16 cellular contexts compared by ENCODE assay signal in genomic region chr9:1058826-1059225, GRCh38. TPM values are rescaled to one million over a fixed set of nuclear protein-coding genes. Genes with fewer than 3 reads are reported as not detected.
DNase-seq lines count a peak whose midpoint lies in the region; ATAC-seq and TF ChIP-seq lines count a peak whose summit lies in the region.
"Had no signal": no experiment of that assay in that cellular context is flagged by ENCODE, and none has a peak within 500 bp of the region (broad histone marks: within the 10 kb centered on the region; RNA-seq: fewer than 3 reads in every experiment).

No MANE protein-coding gene starts in this region.

- no peaks in the 10 kb centered on the region for H3F3A ChIP-seq in PC-3 (ENCODE audit: low read length, unreplicated experiment)

- DNase-seq in PC-3 (no peak), caudate nucleus (lab: John Stamatoyannopoulos, UW) (no peak), anterior cingulate cortex (lab: John Stamatoyannopoulos, UW) (no peak), epidermal melanocyte (ENCODE audit: insufficient read length, low spot score) (no peak)
- DNase-seq: ACHN; CD4-positive, CD25-positive, alpha-beta regulatory T cell; DMS53; GOT3; H9 had no signal

- no TSS peak for BruUV-seq in PC-3 (replicated peaks; lab: Mats Ljungman, UMichigan)

- 95% methylated on average over 3 of the region's 3 CpGs for WGBS in thymus

- intact Hi-C loops in PC-3 (cut with micrococcal nuclease) = no loop called here

- H3K27ac ChIP-seq in PC-3 (ENCODE audit: low read length) (0 out of 2 replicates have a peak overlapping the region, but pooled peaks have one; percentile 66), caudate nucleus (ENCODE audit: low read depth, low read length) (peak overlapping the region; percentile 79), parathyroid adenoma (peak overlapping the region; percentile 96), thymus (ENCODE audit: low read depth) (peak overlapping the region; percentile 18)
- H3K27ac ChIP-seq: BLaER1 treated with 17β-estradiol and CSF1 and Interleukin-3, amounts not matched to agents 10 nM and 100 nM had no signal

- no peaks in the 10 kb centered on the region for H3K36me3 ChIP-seq in PC-3 (ENCODE audit: low read depth, low read length)
- no peaks in the 10 kb centered on the region for H3K36me3 ChIP-seq in parathyroid adenoma (ENCODE audit: control insufficient read depth, insufficient read depth, low read length)
- no peaks in the 10 kb centered on the region for H3K36me3 ChIP-seq in thymus (ENCODE audit: control insufficient read depth, insufficient read depth)
- H3K36me3 ChIP-seq: BLaER1 treated with 17β-estradiol and CSF1 and Interleukin-3, amounts not matched to agents 10 nM and 100 nM had no signal

- no peak overlapping the region for H2AFZ ChIP-seq in PC-3 (ENCODE audit: low read length)
- no peak overlapping the region for H2AFZ ChIP-seq in parathyroid adenoma

- ATAC-seq in PC-3 (no peak), GM19328 (IDR thresholded peaks at IDR 0.05; ENCODE audit: unreplicated experiment) (no peak)

- H3K9ac ChIP-seq in PC-3 (ENCODE audit: low read length) (no peak overlapping the region), parathyroid adenoma (no peak overlapping the region)
- H3K9ac ChIP-seq: BLaER1 treated with 17β-estradiol and CSF1 and Interleukin-3, amounts not matched to agents 10 nM and 100 nM had no signal

- CTCF ChIA-PET in PC-3 (lab: Charles Lee) = no interaction called here

- H3K4me2 ChIP-seq in PC-3 (ENCODE audit: low read length) (no peak overlapping the region), parathyroid adenoma (ENCODE audit: low read length) (no peak overlapping the region)
- H3K4me2 ChIP-seq: BLaER1 treated with 17β-estradiol and CSF1 and Interleukin-3, amounts not matched to agents 10 nM and 100 nM had no signal

- peaks cover 46% of the 10 kb centered on the region for H3K4me1 ChIP-seq in PC-3 (ENCODE audit: insufficient read depth, low read length)
- no peaks in the 10 kb centered on the region for H3K4me1 ChIP-seq in parathyroid adenoma
- H3K4me1 ChIP-seq in thymus (ENCODE audit: control insufficient read depth, insufficient read depth, low read length) = no peaks in the 10 kb centered on the region
- H3K4me1 ChIP-seq: BLaER1 treated with 17β-estradiol and CSF1 and Interleukin-3, amounts not matched to agents 10 nM and 100 nM had no signal

- TF ChIP-seq CTCF in PC-3 (conservative IDR thresholded peaks at IDR 0.05; ENCODE audit: low read depth, low read length) (no peak), parathyroid adenoma (IDR thresholded peaks at IDR 0.05) (no peak)

- H3K79me2 ChIP-seq in PC-3 (ENCODE audit: low read length) (no peaks in the 10 kb centered on the region), parathyroid adenoma (no peaks in the 10 kb centered on the region)

- H3K9me3 ChIP-seq in PC-3 (ENCODE audit: low read length) (no peaks in the 10 kb centered on the region), parathyroid adenoma (ENCODE audit: control insufficient read depth, low read length) (no peaks in the 10 kb centered on the region), thymus (ENCODE audit: control insufficient read depth) (no peaks in the 10 kb centered on the region)
- H3K9me3 ChIP-seq: BLaER1 treated with 17β-estradiol and CSF1 and Interleukin-3, amounts not matched to agents 10 nM and 100 nM had no signal

- H3K27me3 ChIP-seq in PC-3 (ENCODE audit: low read length) = no peaks in the 10 kb centered on the region
- H3K27me3 ChIP-seq in parathyroid adenoma (ENCODE audit: control insufficient read depth, insufficient read depth, low read length) = no peaks in the 10 kb centered on the region
- H3K27me3 ChIP-seq in thymus (ENCODE audit: control insufficient read depth, insufficient read depth) = peaks cover 8% of the 10 kb centered on the region

- no peak overlapping the region for H3K4me3 ChIP-seq in PC-3 (ENCODE audit: low read length)
- no peak overlapping the region for H3K4me3 ChIP-seq in parathyroid adenoma (ENCODE audit: low read depth, low read length)
- H3K4me3 ChIP-seq in thymus (ENCODE audit: low read length) = no peak overlapping the region
- H3K4me3 ChIP-seq: BLaER1 treated with 17β-estradiol and CSF1 and Interleukin-3, amounts not matched to agents 10 nM and 100 nM; GM12878 had no signal

- no peaks in the 10 kb centered on the region for H3K9me2 ChIP-seq in PC-3 (replicated peaks; ENCODE audit: low read length)

- POLR2A ChIA-PET in PC-3 (lab: Charles Lee; ENCODE audit: unreplicated experiment) = no interaction called here

- H4K20me1 ChIP-seq in PC-3 (ENCODE audit: low read length) = no peaks in the 10 kb centered on the region
- H4K20me1 ChIP-seq: BLaER1 treated with 17β-estradiol and CSF1 and Interleukin-3, amounts not matched to agents 10 nM and 100 nM had no signal

RNA-seq across cellular contexts. Expression of gene DMRT2, which starts 8.7 kb away (rescaled TPM):
- not detected in 2 replicates for total RNA-seq in PC-3 (2014; rRNA removed)
- polyA plus RNA-seq in thymus = 35.2 TPM
- total RNA-seq: A172; CD4-positive, CD25-positive, alpha-beta regulatory T cell; H9; HT1080 had no signal
- polyA plus RNA-seq: CD4-positive, CD25-positive, alpha-beta regulatory T cell had no signal

Comparison
In these comparisons a context has a peak if more than half of its experiments do, and no peak if none do; other contexts are left out.
1. H3K27ac ChIP-seq: peak in every context shown above with its lines; median percentile 96 in parathyroid adenoma; 79 in caudate nucleus; 66 in PC-3; 18 in thymus.